Comparison of ENCODE assay signal across 1 cellular context in the genomic region with DNA sequence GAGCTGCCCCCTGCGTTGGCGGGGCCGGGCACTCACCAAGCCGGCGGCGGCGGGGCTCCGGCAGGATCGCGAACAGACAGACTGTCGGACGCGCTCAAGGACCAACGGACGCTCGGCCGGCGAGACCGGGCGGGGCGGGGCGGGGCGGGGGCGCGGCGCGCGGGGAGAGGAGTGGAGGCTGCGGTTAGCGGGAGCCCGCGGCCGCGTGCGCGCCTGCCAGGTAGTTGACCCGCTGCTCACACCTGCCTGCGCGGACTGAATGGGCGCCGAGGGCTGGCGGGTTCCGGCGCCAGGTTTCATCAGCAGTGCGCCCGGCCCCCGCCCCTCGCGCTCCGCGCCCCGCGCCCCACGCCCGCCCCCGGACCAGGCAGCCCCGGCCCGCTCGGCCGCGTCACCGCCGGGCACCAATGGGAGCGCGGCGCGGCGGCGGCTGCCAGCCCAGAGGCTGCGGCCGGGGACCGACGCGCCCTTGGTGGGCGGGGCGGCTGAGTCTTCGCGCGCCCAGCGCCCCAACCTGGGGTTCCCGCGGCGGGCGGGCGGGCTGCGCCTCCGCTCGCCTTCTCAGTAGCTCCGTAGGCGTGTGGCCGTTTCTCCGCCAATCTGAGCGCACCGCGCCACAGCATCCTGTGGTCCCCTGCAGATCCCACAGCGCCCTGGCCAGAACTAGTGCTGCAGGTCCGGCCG.
A peak's percentile ranks its signal among the peaks of the same experiment; 100 is the strongest.
TF ChIP-seq lines count a peak whose summit lies in the region.

A gene (minus strand): TSS at position 309 of the 684 bp plus-strand sequence. CDS start 59,500 bp downstream, outside the sequence.

TF ChIP-seq in HepG2, 621 proteins besides CTCF, POLR2A, EP300 and RAD21 (continued from another document and continues in another):
- TF ChIP-seq, protein P1, sequence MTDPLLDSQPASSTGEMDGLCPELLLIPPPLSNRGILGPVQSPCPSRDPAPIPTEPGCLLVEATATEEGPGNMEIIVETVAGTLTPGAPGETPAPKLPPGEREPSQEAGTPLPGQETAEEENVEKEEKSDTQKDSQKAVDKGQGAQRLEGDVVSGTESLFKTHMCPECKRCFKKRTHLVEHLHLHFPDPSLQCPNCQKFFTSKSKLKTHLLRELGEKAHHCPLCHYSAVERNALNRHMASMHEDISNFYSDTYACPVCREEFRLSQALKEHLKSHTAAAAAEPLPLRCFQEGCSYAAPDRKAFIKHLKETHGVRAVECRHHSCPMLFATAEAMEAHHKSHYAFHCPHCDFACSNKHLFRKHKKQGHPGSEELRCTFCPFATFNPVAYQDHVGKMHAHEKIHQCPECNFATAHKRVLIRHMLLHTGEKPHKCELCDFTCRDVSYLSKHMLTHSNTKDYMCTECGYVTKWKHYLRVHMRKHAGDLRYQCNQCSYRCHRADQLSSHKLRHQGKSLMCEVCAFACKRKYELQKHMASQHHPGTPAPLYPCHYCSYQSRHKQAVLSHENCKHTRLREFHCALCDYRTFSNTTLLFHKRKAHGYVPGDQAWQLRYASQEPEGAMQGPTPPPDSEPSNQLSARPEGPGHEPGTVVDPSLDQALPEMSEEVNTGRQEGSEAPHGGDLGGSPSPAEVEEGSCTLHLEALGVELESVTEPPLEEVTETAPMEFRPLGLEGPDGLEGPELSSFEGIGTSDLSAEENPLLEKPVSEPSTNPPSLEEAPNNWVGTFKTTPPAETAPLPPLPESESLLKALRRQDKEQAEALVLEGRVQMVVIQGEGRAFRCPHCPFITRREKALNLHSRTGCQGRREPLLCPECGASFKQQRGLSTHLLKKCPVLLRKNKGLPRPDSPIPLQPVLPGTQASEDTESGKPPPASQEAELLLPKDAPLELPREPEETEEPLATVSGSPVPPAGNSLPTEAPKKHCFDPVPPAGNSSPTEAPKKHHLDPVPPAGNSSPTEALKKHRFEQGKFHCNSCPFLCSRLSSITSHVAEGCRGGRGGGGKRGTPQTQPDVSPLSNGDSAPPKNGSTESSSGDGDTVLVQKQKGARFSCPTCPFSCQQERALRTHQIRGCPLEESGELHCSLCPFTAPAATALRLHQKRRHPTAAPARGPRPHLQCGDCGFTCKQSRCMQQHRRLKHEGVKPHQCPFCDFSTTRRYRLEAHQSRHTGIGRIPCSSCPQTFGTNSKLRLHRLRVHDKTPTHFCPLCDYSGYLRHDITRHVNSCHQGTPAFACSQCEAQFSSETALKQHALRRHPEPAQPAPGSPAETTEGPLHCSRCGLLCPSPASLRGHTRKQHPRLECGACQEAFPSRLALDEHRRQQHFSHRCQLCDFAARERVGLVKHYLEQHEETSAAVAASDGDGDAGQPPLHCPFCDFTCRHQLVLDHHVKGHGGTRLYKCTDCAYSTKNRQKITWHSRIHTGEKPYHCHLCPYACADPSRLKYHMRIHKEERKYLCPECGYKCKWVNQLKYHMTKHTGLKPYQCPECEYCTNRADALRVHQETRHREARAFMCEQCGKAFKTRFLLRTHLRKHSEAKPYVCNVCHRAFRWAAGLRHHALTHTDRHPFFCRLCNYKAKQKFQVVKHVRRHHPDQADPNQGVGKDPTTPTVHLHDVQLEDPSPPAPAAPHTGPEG (CRISPR knock-in tag; IDR thresholded peaks at IDR 0.05): peak; percentile 38; the same call in 1 of the 2 replicates
- TF ChIP-seq ZNF317 (CRISPR knock-in tag; IDR thresholded peaks at IDR 0.05) (no peak), SUZ12 (IDR thresholded peaks at IDR 0.05; ENCODE audit: low read depth, low read length) (no peak), YY1 (IDR thresholded peaks at IDR 0.05; ENCODE audit: insufficient read depth, insufficient replicate concordance, low read depth, low read length) (no peak), SRSF1 (optimal IDR thresholded peaks at IDR 0.05; ENCODE audit: low read depth, low read length) (no peak), ZNF205 (CRISPR knock-in tag; IDR thresholded peaks at IDR 0.05) (no peak), ZFY (CRISPR knock-in tag; IDR thresholded peaks at IDR 0.05) (peak; percentile 67; the same call in 1 of the 2 replicates), RBM22 (optimal IDR thresholded peaks at IDR 0.05; ENCODE audit: low read length) (no peak), TCF7L2 (IDR thresholded peaks at IDR 0.05; ENCODE audit: low read depth, low read length) (no peak), ZFX (CRISPR knock-in tag; IDR thresholded peaks at IDR 0.05; ENCODE audit: low read depth) (peak; percentile 21; the same call in 1 of the 2 replicates), ZNF232 (CRISPR knock-in tag; IDR thresholded peaks at IDR 0.05; ENCODE audit: borderline replicate concordance) (peak; percentile 20; the same call in 1 of the 2 replicates), CHD2 (IDR thresholded peaks at IDR 0.05; ENCODE audit: low read depth, low read length) (no peak), MTF2 (CRISPR knock-in tag; IDR thresholded peaks at IDR 0.05; ENCODE audit: borderline replicate concordance) (no peak), ZIK1 (CRISPR knock-in tag; IDR thresholded peaks at IDR 0.05; ENCODE audit: borderline replicate concordance, low read depth) (no peak), FOSL1 (CRISPR knock-in tag; IDR thresholded peaks at IDR 0.05; ENCODE audit: borderline replicate concordance) (no peak), ZNF788 (CRISPR knock-in tag; IDR thresholded peaks at IDR 0.05; ENCODE audit: borderline replicate concordance) (no peak), CBX5 (CRISPR knock-in tag; IDR thresholded peaks at IDR 0.05; ENCODE audit: borderline replicate concordance) (no peak), HOXD1 (CRISPR knock-in tag; IDR thresholded peaks at IDR 0.05) (no peak), ZNF644 (CRISPR knock-in tag; IDR thresholded peaks at IDR 0.05; ENCODE audit: low read depth) (no peak), CBFB (CRISPR knock-in tag; IDR thresholded peaks at IDR 0.05) (no peak), ZC3H4 (CRISPR knock-in tag; IDR thresholded peaks at IDR 0.05; ENCODE audit: borderline replicate concordance) (no peak), DNMT1 (CRISPR knock-in tag; IDR thresholded peaks at IDR 0.05) (no peak), ZBTB3 (CRISPR knock-in tag; IDR thresholded peaks at IDR 0.05; ENCODE audit: borderline replicate concordance, low read depth) (no peak), ZNF510 (CRISPR knock-in tag; IDR thresholded peaks at IDR 0.05; ENCODE audit: low read depth) (no peak), HNF4A (CRISPR knock-in tag; IDR thresholded peaks at IDR 0.05) (no peak), HNF4G (IDR thresholded peaks at IDR 0.05; ENCODE audit: borderline replicate concordance, low read depth, low read length) (no peak), HNF4G (CRISPR knock-in tag; IDR thresholded peaks at IDR 0.05; ENCODE audit: borderline replicate concordance, low read depth) (no peak), BHLHE40 (IDR thresholded peaks at IDR 0.05; ENCODE audit: low read length) (no peak), NR2F6 (IDR thresholded peaks at IDR 0.05) (no peak), NR2F6 (CRISPR knock-in tag; IDR thresholded peaks at IDR 0.05) (no peak), FOXC1 (CRISPR knock-in tag; IDR thresholded peaks at IDR 0.05; ENCODE audit: borderline replicate concordance) (no peak), GATA4 (IDR thresholded peaks at IDR 0.05; ENCODE audit: borderline replicate concordance, low read depth) (no peak), KAT2B (IDR thresholded peaks at IDR 0.05; ENCODE audit: borderline replicate concordance, low read depth, low read length) (no peak), MIER2 (CRISPR knock-in tag; IDR thresholded peaks at IDR 0.05) (no peak), JDP2 (CRISPR knock-in tag; IDR thresholded peaks at IDR 0.05; ENCODE audit: borderline replicate concordance) (no peak), FLYWCH1 (CRISPR knock-in tag; IDR thresholded peaks at IDR 0.05) (no peak), RBFOX2 (IDR thresholded peaks at IDR 0.05; ENCODE audit: low read depth, low read length) (peak; percentile 13; the same call in 1 of the 2 replicates), ARHGAP35 (CRISPR knock-in tag; IDR thresholded peaks at IDR 0.05; ENCODE audit: borderline replicate concordance) (no peak), ZNF10 (CRISPR knock-in tag; IDR thresholded peaks at IDR 0.05; ENCODE audit: borderline replicate concordance, low read depth) (no peak), ASH2L (IDR thresholded peaks at IDR 0.05; ENCODE audit: insufficient read length, low read depth, low read length) (peak; percentile 6), HMG20A (CRISPR knock-in tag; IDR thresholded peaks at IDR 0.05; ENCODE audit: borderline replicate concordance) (no peak), PAX8 (CRISPR knock-in tag; IDR thresholded peaks at IDR 0.05; ENCODE audit: borderline replicate concordance) (no peak), ZNF558 (CRISPR knock-in tag; IDR thresholded peaks at IDR 0.05; ENCODE audit: borderline replicate concordance) (peak; percentile 36; the same call in 1 of the 2 replicates)
- TF ChIP-seq, protein P2, sequence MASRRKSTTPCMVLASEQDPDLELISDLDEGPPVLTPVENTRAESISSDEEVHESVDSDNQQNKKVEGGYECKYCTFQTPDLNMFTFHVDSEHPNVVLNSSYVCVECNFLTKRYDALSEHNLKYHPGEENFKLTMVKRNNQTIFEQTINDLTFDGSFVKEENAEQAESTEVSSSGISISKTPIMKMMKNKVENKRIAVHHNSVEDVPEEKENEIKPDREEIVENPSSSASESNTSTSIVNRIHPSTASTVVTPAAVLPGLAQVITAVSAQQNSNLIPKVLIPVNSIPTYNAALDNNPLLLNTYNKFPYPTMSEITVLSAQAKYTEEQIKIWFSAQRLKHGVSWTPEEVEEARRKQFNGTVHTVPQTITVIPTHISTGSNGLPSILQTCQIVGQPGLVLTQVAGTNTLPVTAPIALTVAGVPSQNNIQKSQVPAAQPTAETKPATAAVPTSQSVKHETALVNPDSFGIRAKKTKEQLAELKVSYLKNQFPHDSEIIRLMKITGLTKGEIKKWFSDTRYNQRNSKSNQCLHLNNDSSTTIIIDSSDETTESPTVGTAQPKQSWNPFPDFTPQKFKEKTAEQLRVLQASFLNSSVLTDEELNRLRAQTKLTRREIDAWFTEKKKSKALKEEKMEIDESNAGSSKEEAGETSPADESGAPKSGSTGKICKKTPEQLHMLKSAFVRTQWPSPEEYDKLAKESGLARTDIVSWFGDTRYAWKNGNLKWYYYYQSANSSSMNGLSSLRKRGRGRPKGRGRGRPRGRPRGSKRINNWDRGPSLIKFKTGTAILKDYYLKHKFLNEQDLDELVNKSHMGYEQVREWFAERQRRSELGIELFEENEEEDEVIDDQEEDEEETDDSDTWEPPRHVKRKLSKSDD (CRISPR knock-in tag; IDR thresholded peaks at IDR 0.05; ENCODE audit: low read depth): no peak
- TF ChIP-seq, protein P3, sequence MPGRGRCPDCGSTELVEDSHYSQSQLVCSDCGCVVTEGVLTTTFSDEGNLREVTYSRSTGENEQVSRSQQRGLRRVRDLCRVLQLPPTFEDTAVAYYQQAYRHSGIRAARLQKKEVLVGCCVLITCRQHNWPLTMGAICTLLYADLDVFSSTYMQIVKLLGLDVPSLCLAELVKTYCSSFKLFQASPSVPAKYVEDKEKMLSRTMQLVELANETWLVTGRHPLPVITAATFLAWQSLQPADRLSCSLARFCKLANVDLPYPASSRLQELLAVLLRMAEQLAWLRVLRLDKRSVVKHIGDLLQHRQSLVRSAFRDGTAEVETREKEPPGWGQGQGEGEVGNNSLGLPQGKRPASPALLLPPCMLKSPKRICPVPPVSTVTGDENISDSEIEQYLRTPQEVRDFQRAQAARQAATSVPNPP (CRISPR knock-in tag; IDR thresholded peaks at IDR 0.05): no peak
- TF ChIP-seq, protein P4, sequence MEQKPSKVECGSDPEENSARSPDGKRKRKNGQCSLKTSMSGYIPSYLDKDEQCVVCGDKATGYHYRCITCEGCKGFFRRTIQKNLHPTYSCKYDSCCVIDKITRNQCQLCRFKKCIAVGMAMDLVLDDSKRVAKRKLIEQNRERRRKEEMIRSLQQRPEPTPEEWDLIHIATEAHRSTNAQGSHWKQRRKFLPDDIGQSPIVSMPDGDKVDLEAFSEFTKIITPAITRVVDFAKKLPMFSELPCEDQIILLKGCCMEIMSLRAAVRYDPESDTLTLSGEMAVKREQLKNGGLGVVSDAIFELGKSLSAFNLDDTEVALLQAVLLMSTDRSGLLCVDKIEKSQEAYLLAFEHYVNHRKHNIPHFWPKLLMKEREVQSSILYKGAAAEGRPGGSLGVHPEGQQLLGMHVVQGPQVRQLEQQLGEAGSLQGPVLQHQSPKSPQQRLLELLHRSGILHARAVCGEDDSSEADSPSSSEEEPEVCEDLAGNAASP (CRISPR knock-in tag; IDR thresholded peaks at IDR 0.05; ENCODE audit: borderline replicate concordance): no peak
- TF ChIP-seq, protein P5, sequence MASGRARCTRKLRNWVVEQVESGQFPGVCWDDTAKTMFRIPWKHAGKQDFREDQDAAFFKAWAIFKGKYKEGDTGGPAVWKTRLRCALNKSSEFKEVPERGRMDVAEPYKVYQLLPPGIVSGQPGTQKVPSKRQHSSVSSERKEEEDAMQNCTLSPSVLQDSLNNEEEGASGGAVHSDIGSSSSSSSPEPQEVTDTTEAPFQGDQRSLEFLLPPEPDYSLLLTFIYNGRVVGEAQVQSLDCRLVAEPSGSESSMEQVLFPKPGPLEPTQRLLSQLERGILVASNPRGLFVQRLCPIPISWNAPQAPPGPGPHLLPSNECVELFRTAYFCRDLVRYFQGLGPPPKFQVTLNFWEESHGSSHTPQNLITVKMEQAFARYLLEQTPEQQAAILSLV (CRISPR knock-in tag; IDR thresholded peaks at IDR 0.05; ENCODE audit: borderline replicate concordance): no peak
- TF ChIP-seq, protein P6, sequence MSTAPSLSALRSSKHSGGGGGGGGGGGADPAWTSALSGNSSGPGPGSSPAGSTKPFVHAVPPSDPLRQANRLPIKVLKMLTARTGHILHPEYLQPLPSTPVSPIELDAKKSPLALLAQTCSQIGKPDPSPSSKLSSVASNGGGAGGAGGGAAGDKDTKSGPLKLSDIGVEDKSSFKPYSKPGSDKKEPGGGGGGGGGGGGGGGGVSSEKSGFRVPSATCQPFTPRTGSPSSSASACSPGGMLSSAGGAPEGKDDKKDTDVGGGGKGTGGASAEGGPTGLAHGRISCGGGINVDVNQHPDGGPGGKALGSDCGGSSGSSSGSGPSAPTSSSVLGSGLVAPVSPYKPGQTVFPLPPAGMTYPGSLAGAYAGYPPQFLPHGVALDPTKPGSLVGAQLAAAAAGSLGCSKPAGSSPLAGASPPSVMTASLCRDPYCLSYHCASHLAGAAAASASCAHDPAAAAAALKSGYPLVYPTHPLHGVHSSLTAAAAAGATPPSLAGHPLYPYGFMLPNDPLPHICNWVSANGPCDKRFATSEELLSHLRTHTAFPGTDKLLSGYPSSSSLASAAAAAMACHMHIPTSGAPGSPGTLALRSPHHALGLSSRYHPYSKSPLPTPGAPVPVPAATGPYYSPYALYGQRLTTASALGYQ (CRISPR knock-in tag; IDR thresholded peaks at IDR 0.05): no peak
- TF ChIP-seq, protein P7, sequence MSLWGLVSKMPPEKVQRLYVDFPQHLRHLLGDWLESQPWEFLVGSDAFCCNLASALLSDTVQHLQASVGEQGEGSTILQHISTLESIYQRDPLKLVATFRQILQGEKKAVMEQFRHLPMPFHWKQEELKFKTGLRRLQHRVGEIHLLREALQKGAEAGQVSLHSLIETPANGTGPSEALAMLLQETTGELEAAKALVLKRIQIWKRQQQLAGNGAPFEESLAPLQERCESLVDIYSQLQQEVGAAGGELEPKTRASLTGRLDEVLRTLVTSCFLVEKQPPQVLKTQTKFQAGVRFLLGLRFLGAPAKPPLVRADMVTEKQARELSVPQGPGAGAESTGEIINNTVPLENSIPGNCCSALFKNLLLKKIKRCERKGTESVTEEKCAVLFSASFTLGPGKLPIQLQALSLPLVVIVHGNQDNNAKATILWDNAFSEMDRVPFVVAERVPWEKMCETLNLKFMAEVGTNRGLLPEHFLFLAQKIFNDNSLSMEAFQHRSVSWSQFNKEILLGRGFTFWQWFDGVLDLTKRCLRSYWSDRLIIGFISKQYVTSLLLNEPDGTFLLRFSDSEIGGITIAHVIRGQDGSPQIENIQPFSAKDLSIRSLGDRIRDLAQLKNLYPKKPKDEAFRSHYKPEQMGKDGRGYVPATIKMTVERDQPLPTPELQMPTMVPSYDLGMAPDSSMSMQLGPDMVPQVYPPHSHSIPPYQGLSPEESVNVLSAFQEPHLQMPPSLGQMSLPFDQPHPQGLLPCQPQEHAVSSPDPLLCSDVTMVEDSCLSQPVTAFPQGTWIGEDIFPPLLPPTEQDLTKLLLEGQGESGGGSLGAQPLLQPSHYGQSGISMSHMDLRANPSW (CRISPR knock-in tag; IDR thresholded peaks at IDR 0.05; ENCODE audit: borderline replicate concordance): no peak
